In the genomic region with DNA sequence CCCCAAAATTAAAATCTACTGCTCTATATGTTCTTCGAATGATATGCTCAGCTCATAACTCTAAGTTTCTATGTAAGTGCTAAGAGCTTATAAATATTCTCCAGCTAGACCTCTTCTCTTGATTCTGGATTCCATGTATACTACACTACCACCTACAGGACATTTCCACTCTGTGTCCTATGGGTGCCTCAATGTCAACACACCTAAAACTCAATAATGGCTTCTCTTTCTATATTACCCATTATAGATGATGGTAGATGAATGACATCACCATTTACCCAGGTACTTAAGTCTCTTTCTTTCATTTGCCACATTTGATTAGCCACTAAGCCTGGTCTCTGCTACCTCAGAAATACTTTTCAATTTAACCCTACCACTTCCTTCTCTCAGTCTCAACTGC, we compare ENCODE assay signal across 9 cellular contexts. TPM values are rescaled to one million over a fixed set of nuclear protein-coding genes. Genes with fewer than 3 reads are reported as not detected.
DNase-seq lines count a peak whose midpoint lies in the region; ATAC-seq and TF ChIP-seq lines count a peak whose summit lies in the region.
"Had no signal": no experiment of that assay in that cellular context is flagged by ENCODE, and none has a peak within 500 bp of the region (broad histone marks: within the 10 kb centered on the region; RNA-seq: fewer than 3 reads in every experiment).

No MANE protein-coding gene starts in this region.

- H3K4me1 Mint-ChIP-seq in stimulated activated memory B cell treated with anti-CD40 and anti-IgM and Interleukin-4, amounts not matched to agents 10 μg/mL and 1 μg/mL and 100 μg/mL, for 72 hours: no peaks in the 10 kb centered on the region

- no peaks in the 10 kb centered on the region for H3K27me3 ChIP-seq in left ventricle myocardium inferior (ENCODE audit: low read depth)

- H3K9me3 ChIP-seq in left ventricle myocardium inferior (replicated peaks): no peaks in the 10 kb centered on the region

- no peaks in the 10 kb centered on the region for H3K4me1 ChIP-seq in left ventricle myocardium inferior

- H3K4me3 ChIP-seq in HFF-Myc (replicated peaks; ENCODE audit: low read depth, low read length) (no peak overlapping the region), left ventricle myocardium inferior (no peak overlapping the region)

- no peak for ATAC-seq in HG02870 (IDR thresholded peaks at IDR 0.05; ENCODE audit: unreplicated experiment)
- ATAC-seq in stimulated activated memory B cell treated with anti-CD40 and anti-IgM and Interleukin-4, amounts not matched to agents 10 μg/mL and 1 μg/mL and 100 μg/mL, for 72 hours: no peak

- H3K27ac Mint-ChIP-seq in stimulated activated memory B cell treated with anti-CD40 and anti-IgM and Interleukin-4, amounts not matched to agents 10 μg/mL and 1 μg/mL and 100 μg/mL, for 72 hours: no peak overlapping the region

- H3K36me3 ChIP-seq in left ventricle myocardium inferior: no peaks in the 10 kb centered on the region

- TF ChIP-seq CTCF in HFF-Myc (IDR thresholded peaks at IDR 0.05; ENCODE audit: low read depth, low read length, missing control alignments) (peak; percentile 23), left ventricle myocardium inferior (IDR thresholded peaks at IDR 0.05; ENCODE audit: borderline replicate concordance) (peak; percentile 60)

- no peaks in the 10 kb centered on the region for H3K9me3 Mint-ChIP-seq in stimulated activated memory B cell treated with anti-CD40 and anti-IgM and Interleukin-4, amounts not matched to agents 10 μg/mL and 1 μg/mL and 100 μg/mL, for 72 hours

- peaks cover 26% of the 10 kb centered on the region for H3K36me3 Mint-ChIP-seq in stimulated activated memory B cell treated with anti-CD40 and anti-IgM and Interleukin-4, amounts not matched to agents 10 μg/mL and 1 μg/mL and 100 μg/mL, for 72 hours

- intact Hi-C loops in left ventricle myocardium inferior (cut with micrococcal nuclease): no loop called here

- DNase-seq in COR-L47 (lab: John Stamatoyannopoulos, UW): peak; percentile 28
- no peak for DNase-seq in HFF-Myc (ENCODE audit: extremely low read depth, low read depth)
- DNase-seq in RPMI8226: peak; percentile 19
- no peak for DNase-seq in left ventricle myocardium inferior
- DNase-seq in H4 (ENCODE audit: low spot score): no peak
- DNase-seq in activated effector memory CD4-positive, alpha-beta T cell treated with Interleukin-2 at 50 U/mL for 16 hours: no peak
- DNase-seq: T-helper 9 cell had no signal

- no peak overlapping the region for H3K4me3 Mint-ChIP-seq in stimulated activated memory B cell treated with anti-CD40 and anti-IgM and Interleukin-4, amounts not matched to agents 10 μg/mL and 1 μg/mL and 100 μg/mL, for 72 hours

- H3K27ac ChIP-seq in left ventricle myocardium inferior (replicated peaks): no peak overlapping the region

- H3K27me3 Mint-ChIP-seq in stimulated activated memory B cell treated with anti-CD40 and anti-IgM and Interleukin-4, amounts not matched to agents 10 μg/mL and 1 μg/mL and 100 μg/mL, for 72 hours: no peaks in the 10 kb centered on the region

RNA-seq across cellular contexts. Expression of a gene that starts 41.3 kb away (rescaled TPM):
- 0.33 TPM for total RNA-seq in left ventricle myocardium inferior
- 0.17 TPM in 1 of 2 replicates, not detected in the other for total RNA-seq in H4 (2014; rRNA removed; shearing (Covaris generic))

Comparison
In these comparisons a context has a peak if more than half of its experiments do, and no peak if none do; other contexts are left out.
1. DNase-seq: peak in COR-L47 (single experiment) and RPMI8226 (single experiment); none in HFF-Myc (single experiment), left ventricle myocardium inferior (single experiment), H4 (single experiment) and activated effector memory CD4-positive, alpha-beta T cell treated with Interleukin-2 at 50 U/mL for 16 hours (single experiment).